Comparison of ENCODE assay signal across 24 cellular contexts in genomic region chr2:159042115-159042850, GRCh38.
DNase-seq lines count a peak whose midpoint lies in the region; ATAC-seq and TF ChIP-seq lines count a peak whose summit lies in the region.
"Had no signal": no experiment of that assay in that cellular context is flagged by ENCODE, and none has a peak within 500 bp of the region (broad histone marks: within the 10 kb centered on the region; RNA-seq: fewer than 3 reads in every experiment).

No MANE protein-coding gene starts in this region.

- 93 to 95% methylated on average over 11 to 13 of the region's 13 CpGs for WGBS in endodermal cell (ENCODE audit: insufficient coverage in 1 of 2, insufficient read length in 1 of 2), 2 experiments
- 41 to 65% methylated on average over 13 of the region's 13 CpGs for WGBS in thyroid gland, 2 donors
- 95 to 100% methylated on average over 2 to 7 of the region's 13 CpGs for WGBS in gastroesophageal sphincter (ENCODE audit: low coverage in 1 of 2), 2 donors

- peaks cover 24% of the 10 kb centered on the region for H3K36me3 Mint-ChIP-seq in endodermal cell (ENCODE audit: low read depth)
- H3K36me3 Mint-ChIP-seq: naive thymus-derived CD8-positive, alpha-beta T cell had no signal

- H3K27ac Mint-ChIP-seq in endodermal cell, result no peak overlapping the region
- H3K27ac Mint-ChIP-seq: HFFc6; naive thymus-derived CD8-positive, alpha-beta T cell had no signal

- DNase-seq in DMS53 (lab: John Stamatoyannopoulos, UW), result peak; percentile 9
- DNase-seq in DMS53 treated with DMSO at 0.1 percent for 48 hours (lab: John Stamatoyannopoulos, UW; ENCODE audit: unreplicated experiment), result no peak
- no peak for DNase-seq in endodermal cell
- no peak for DNase-seq in left lobe of liver (ENCODE audit: low spot score)
- peak; percentile 71 to 75 for DNase-seq in thyroid gland
- DNase-seq in effector CD8-positive, alpha-beta T cell (lab: John Stamatoyannopoulos, UW), result no peak
- DNase-seq in activated CD8-positive, alpha-beta memory T cell treated with anti-CD3 and anti-CD28 coated beads, Interleukin-2, amount 50 U/mL, for 48 hours, result no peak
- DNase-seq: activated CD4-positive, alpha-beta T cell treated with anti-CD3 and anti-CD28 coated beads for 1 hour; activated naive CD4-positive, alpha-beta T cell; activated T-cell treated with anti-CD3 and anti-CD28 coated beads, Interleukin-2, amount 50 U/mL, for 4 hours; adrenal gland; dermis blood vessel endothelial cell; DMS79 treated with DMSO at 0.1 percent for 48 hours; foreskin fibroblast; HFFc6; KG1; kidney; naive thymus-derived CD8-positive, alpha-beta T cell; NCI-H1694; NCI-H345; ovary; SIG-M5 had no signal

- ATAC-seq in left lobe of liver, result peak; percentile 12
- ATAC-seq in gastroesophageal sphincter, result no peak
- ATAC-seq: activated T-cell treated with anti-CD3 and anti-CD28 coated beads, Interleukin-2, amount 50 U/mL, for 4 hours; naive thymus-derived CD8-positive, alpha-beta T cell had no signal

- H3K4me1 Mint-ChIP-seq in endodermal cell, result peaks cover 22% of the 10 kb centered on the region
- H3K4me1 Mint-ChIP-seq: naive thymus-derived CD8-positive, alpha-beta T cell had no signal

- no peaks in the 10 kb centered on the region for H3K27me3 Mint-ChIP-seq in endodermal cell (ENCODE audit: insufficient read depth)

- H3K4me1 ChIP-seq in endodermal cell (ENCODE audit: control insufficient read depth, insufficient read depth, low read length), result peaks cover 24% of the 10 kb centered on the region
- peaks cover 31 to 45% of the 10 kb centered on the region in 2 donors for H3K4me1 ChIP-seq in thyroid gland
- peaks cover 0 to 44% (median 0%) of the 10 kb centered on the region in 3 donors for H3K4me1 ChIP-seq in gastroesophageal sphincter

- TF ChIP-seq EP300 in gastroesophageal sphincter (IDR thresholded peaks at IDR 0.05), result no peak

- TF ChIP-seq POLR2A in thyroid gland (IDR thresholded peaks at IDR 0.05) (no peak), gastroesophageal sphincter (IDR thresholded peaks at IDR 0.05) (no peak)

- H3K4me3 Mint-ChIP-seq in endodermal cell, result no peak overlapping the region
- H3K4me3 Mint-ChIP-seq: activated T-cell treated with anti-CD3 and anti-CD28 coated beads, Interleukin-2, amount 50 U/mL, for 4 hours; HFFc6; naive thymus-derived CD8-positive, alpha-beta T cell had no signal

- H3K9me3 ChIP-seq in endodermal cell (ENCODE audit: control insufficient read depth, low read length), result peaks cover 29% of the 10 kb centered on the region
- no peaks in the 10 kb centered on the region for H3K9me3 ChIP-seq in thyroid gland
- peaks cover 0 to 7% (median 0%) of the 10 kb centered on the region in 3 donors for H3K9me3 ChIP-seq in gastroesophageal sphincter
- H3K9me3 ChIP-seq: adrenal gland, ovary had no signal

- H3K27me3 ChIP-seq in endodermal cell (ENCODE audit: control insufficient read depth, insufficient read depth, low read length, poor library complexity, severe bottlenecking) (no peaks in the 10 kb centered on the region), thyroid gland (no peaks in the 10 kb centered on the region), gastroesophageal sphincter (no peaks in the 10 kb centered on the region)
- H3K27me3 ChIP-seq: adrenal gland, ovary had no signal

- intact Hi-C loops in thyroid gland (cut with DNase I), result no loop called here

- H3K36me3 ChIP-seq in endodermal cell (ENCODE audit: control insufficient read depth, insufficient read depth, low read length) (peaks cover 25% of the 10 kb centered on the region), thyroid gland (no peaks in the 10 kb centered on the region), gastroesophageal sphincter (peaks cover 0 to 9% of the 10 kb centered on the region in 2 donors)
- H3K36me3 ChIP-seq: adrenal gland, ovary had no signal

- H3K4me3 ChIP-seq in endodermal cell (ENCODE audit: low read length), result peak overlapping the region; percentile 71
- H3K4me3 ChIP-seq in thyroid gland (replicated peaks in 1 of 3), result no peak overlapping the region
- H3K4me3 ChIP-seq in gastroesophageal sphincter, result no peak overlapping the region
- H3K4me3 ChIP-seq: adrenal gland, ovary had no signal

- TF ChIP-seq CTCF in endodermal cell (conservative IDR thresholded peaks at IDR 0.05) (no peak), thyroid gland (IDR thresholded peaks at IDR 0.05) (no peak), gastroesophageal sphincter (IDR thresholded peaks at IDR 0.05) (no peak)

- no peak overlapping the region for H3K27ac ChIP-seq in endodermal cell (ENCODE audit: low read depth, low read length)
- H3K27ac ChIP-seq in thyroid gland, result peak overlapping the region in 1 of 3 donors; percentile 24
- no peak overlapping the region for H3K27ac ChIP-seq in gastroesophageal sphincter
- H3K27ac ChIP-seq: 22Rv1, adrenal gland, ovary had no signal

- peaks cover 51% of the 10 kb centered on the region for H3K9me3 Mint-ChIP-seq in endodermal cell
- H3K9me3 Mint-ChIP-seq: activated T-cell treated with anti-CD3 and anti-CD28 coated beads, Interleukin-2, amount 50 U/mL, for 4 hours had no signal

- H3K9ac ChIP-seq in endodermal cell (ENCODE audit: extremely low read depth, low read length, poor library complexity, severe bottlenecking), result no peak overlapping the region

Comparison
In these comparisons a context has a peak if more than half of its experiments do, and no peak if none do; other contexts are left out.
1. DNase-seq: peak in DMS53 (single experiment) and thyroid gland (2 of 2); none in DMS53 treated with DMSO at 0.1 percent for 48 hours (single experiment), endodermal cell (single experiment), left lobe of liver (single experiment), effector CD8-positive, alpha-beta T cell (single experiment) and activated CD8-positive, alpha-beta memory T cell treated with anti-CD3 and anti-CD28 coated beads, Interleukin-2, amount 50 U/mL, for 48 hours (single experiment).